ENCODE assay signal across 15 cellular contexts in the genomic region with DNA sequence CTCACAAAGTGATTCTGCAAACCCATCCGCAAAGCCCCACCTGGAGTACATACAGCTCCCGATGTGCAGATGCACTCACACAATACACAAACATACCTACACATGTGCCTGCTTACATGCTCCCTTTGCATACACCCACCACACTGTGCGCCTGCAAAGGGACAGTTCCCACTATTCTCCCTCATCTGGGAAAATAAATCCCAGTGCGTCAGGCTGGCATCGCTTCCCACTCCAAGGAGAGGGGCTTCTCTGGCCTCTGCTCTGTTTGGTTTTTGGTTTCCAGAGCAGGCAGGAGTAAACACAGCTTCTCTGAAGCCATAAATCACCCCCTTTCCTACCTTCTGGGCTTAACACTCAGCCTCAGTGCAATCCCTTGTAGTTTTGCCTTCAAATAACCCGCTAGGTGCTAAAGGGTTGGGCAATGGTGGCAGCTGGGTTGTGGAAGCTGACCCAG. TPM values are rescaled to one million over a fixed set of nuclear protein-coding genes. Genes with fewer than 3 reads are reported as not detected.
DNase-seq lines count a peak whose midpoint lies in the region; ATAC-seq, FAIRE-seq and TF ChIP-seq lines count a peak whose summit lies in the region.
"Had no signal": no experiment of that assay in that cellular context is flagged by ENCODE, and none has a peak within 500 bp of the region (broad histone marks: within the 10 kb centered on the region; RNA-seq: fewer than 3 reads in every experiment).

No MANE protein-coding gene starts in this region.

- H2AFZ ChIP-seq in K562 (ENCODE audit: low read depth, low read length), result no peak overlapping the region
- no peak overlapping the region for H2AFZ ChIP-seq in mesenchymal stem cell (ENCODE audit: low read depth, low read length)

- TF ChIP-seq RAD21 in K562 (CRISPR knock-in tag; conservative IDR thresholded peaks at IDR 0.05 in 1 of 2, IDR thresholded peaks at IDR 0.05 in 1 of 2), result no peak

- H3K27ac ChIP-seq in K562 (ENCODE audit: extremely low read depth, low read depth, low read length) (no peak overlapping the region; the same call in 2 of the 3 replicates), mesenchymal stem cell (ENCODE audit: low read length, poor library complexity, severe bottlenecking) (no peak overlapping the region), subcutaneous abdominal adipose tissue (ENCODE audit: low read depth, low read length) (peak overlapping the region; percentile 50)
- H3K27ac ChIP-seq: 22Rv1, ovary had no signal

- no peak for ATAC-seq in K562
- ATAC-seq in esophagus mucosa, result no peak
- no peak for ATAC-seq in GM18519 (IDR thresholded peaks at IDR 0.05; ENCODE audit: low FRiP score, unreplicated experiment)

- H3K36me3 ChIP-seq in K562 (ENCODE audit: control insufficient read depth, insufficient read depth, low read length) (peaks cover 89% of the 10 kb centered on the region; the same call in 2 of the 3 replicates), mesenchymal stem cell (ENCODE audit: control insufficient read depth in 1 of 2, insufficient read depth in 2 of 2, low read depth in 1 of 2, low read length in 2 of 2) (peaks cover 20 to 26% of the 10 kb centered on the region in 2 experiments), subcutaneous abdominal adipose tissue (ENCODE audit: control insufficient read depth in 5 of 5, insufficient read depth in 5 of 5, low read length in 5 of 5) (peaks cover 0 to 3% (median 0%) of the 10 kb centered on the region in 5 donors)
- H3K36me3 ChIP-seq: ovary had no signal

- TF ChIP-seq EP300 in K562 (IDR thresholded peaks at IDR 0.05; ENCODE audit: low read length), result no peak

- no peak for TF ChIP-seq CTCF in K562 (IDR thresholded peaks at IDR 0.05 in 2 of 3, conservative IDR thresholded peaks at IDR 0.05 in 1 of 3; ENCODE audit: insufficient read depth in 2 of 3, low read depth in 1 of 3, low read length in 3 of 3)

- H3K79me1 ChIP-seq in mesenchymal stem cell (replicated peaks; ENCODE audit: low read length, poor library complexity, severe bottlenecking), result peaks cover 1% of the 10 kb centered on the region

- peak overlapping the region in 1 of 2 experiments; percentile 49 for H3K14ac ChIP-seq in mesenchymal stem cell (ENCODE audit: low read length in 2 of 2)

- TF ChIP-seq POLR2A in K562 (conservative IDR thresholded peaks at IDR 0.05), result no peak

- H3K18ac ChIP-seq in mesenchymal stem cell (ENCODE audit: low read depth in 1 of 2, low read length in 2 of 2), result peak overlapping the region; percentile 68 to 83

- 90% methylated on average over 6 of the region's 6 CpGs for WGBS in K562 (ENCODE audit: insufficient coverage, low coverage, missing lambda C conversion rate)
- 41% methylated on average over 6 of the region's 6 CpGs for WGBS in mesenchymal stem cell

- H3K23ac ChIP-seq in mesenchymal stem cell (ENCODE audit: low read length in 2 of 2), result peak overlapping the region in 1 of 2 experiments; percentile 20

- intact Hi-C loops in K562 (cut with micrococcal nuclease), result no loop called here

- H2AK5ac ChIP-seq in mesenchymal stem cell (ENCODE audit: low read length, severe bottlenecking), result peak overlapping the region; percentile 56

- H4K8ac ChIP-seq in mesenchymal stem cell (ENCODE audit: low read length), result peak overlapping the region; percentile 85

- H2BK12ac ChIP-seq in mesenchymal stem cell (ENCODE audit: low read length in 2 of 2), result peak overlapping the region in 1 of 2 experiments; percentile 42

- H3K4me1 ChIP-seq in K562 (replicated peaks in 1 of 2; ENCODE audit: control insufficient read depth in 2 of 2, insufficient read depth in 2 of 2, low read length in 2 of 2), result peaks cover 8 to 14% of the 10 kb centered on the region in 2 experiments
- peaks cover 42% of the 10 kb centered on the region for H3K4me1 ChIP-seq in mesenchymal stem cell (ENCODE audit: control insufficient read depth, insufficient read depth, low read depth, low read length)
- H3K4me1 ChIP-seq in subcutaneous abdominal adipose tissue (ENCODE audit: control insufficient read depth in 5 of 5, insufficient read depth in 5 of 5, low read length in 5 of 5), result peaks cover 9 to 95% (median 77%) of the 10 kb centered on the region in 5 donors

- FAIRE-seq in K562 (lab: Jason Lieb, UNC) (no peak), RCC 7860 (lab: Jason Lieb, UNC) (no peak)

- in situ Hi-C loops in K562 (cut with MboI), result no loop called here

- no peak overlapping the region for H2BK5ac ChIP-seq in mesenchymal stem cell (ENCODE audit: low read depth, low read length, poor library complexity, severe bottlenecking)

- H2BK15ac ChIP-seq in mesenchymal stem cell (ENCODE audit: low read depth, poor library complexity, severe bottlenecking), result peak overlapping the region; percentile 32

- H2BK120ac ChIP-seq in mesenchymal stem cell (ENCODE audit: low read depth, low read length), result peak overlapping the region; percentile 87

- POLR2A ChIA-PET in K562 (lab: Yijun Ruan, JAX), result interaction anchor here (0.6 to 0.9 kb wide), 2 partner anchors 14 to 178 kb away, joined by 3 read pairs; no protein-coding TSS in a partner anchor

- H3K27me3 ChIP-seq in K562 (ENCODE audit: control insufficient read depth in 2 of 2, insufficient read depth in 2 of 2, low read length in 2 of 2) (no peaks in the 10 kb centered on the region), mesenchymal stem cell (ENCODE audit: control insufficient read depth in 1 of 2, insufficient read depth in 1 of 2, low read length in 2 of 2) (no peaks in the 10 kb centered on the region), subcutaneous abdominal adipose tissue (ENCODE audit: control insufficient read depth in 5 of 5, insufficient read depth in 4 of 5, low read length in 5 of 5) (no peaks in the 10 kb centered on the region)
- H3K27me3 ChIP-seq: ovary had no signal

- peak overlapping the region; percentile 44 for H4K91ac ChIP-seq in mesenchymal stem cell (ENCODE audit: low read length)

- peaks cover 36% of the 10 kb centered on the region for H3K79me2 ChIP-seq in K562 (ENCODE audit: control insufficient read depth, insufficient read depth, low read length)

- peak in 2 of 3 experiments; percentile 26 to 64 for DNase-seq in NCI-H1417 (lab: John Stamatoyannopoulos, UW)
- DNase-seq in NCI-H1417 treated with DMSO at 0.1 percent for 48 hours (lab: John Stamatoyannopoulos, UW), result no peak
- no peak for DNase-seq in K562 (ENCODE audit: extremely low read depth in 1 of 4, low spot score in 3 of 4)
- DNase-seq in mesenchymal stem cell, result peak; percentile 81
- no peak for DNase-seq in RCC 7860 (ENCODE audit: low spot score)
- DNase-seq: activated CD4-positive, alpha-beta T cell treated with anti-CD3 and anti-CD28 coated beads for 48 hours; Calu3; NK-92 treated with Interleukin-12 subunit alpha and Interleukin-12 subunit beta, amount 100 ng/mL, for 24 hours; ovary; SW 1271 had no signal

- peaks cover 6% of the 10 kb centered on the region for H3K9me1 ChIP-seq in K562 (ENCODE audit: control insufficient read depth, insufficient read depth, low read length)

- no peaks in the 10 kb centered on the region for H4K20me1 ChIP-seq in K562 (replicated peaks; ENCODE audit: control insufficient read depth, insufficient read depth, low read length)

- CTCF ChIA-PET in K562 (lab: Yijun Ruan, JAX; ENCODE audit: low intra/inter-chr PET ratio), result no interaction called here

- H3K4me2 ChIP-seq in K562 (ENCODE audit: insufficient read depth, low read length) (no peak overlapping the region), mesenchymal stem cell (ENCODE audit: low read length, poor library complexity, severe bottlenecking) (peak overlapping the region; percentile 37)

- H3K9me3 ChIP-seq in K562 (replicated peaks; ENCODE audit: control insufficient read depth, insufficient read depth, low read depth, low read length) (no peaks in the 10 kb centered on the region), mesenchymal stem cell (ENCODE audit: control insufficient read depth, low read length) (no peaks in the 10 kb centered on the region), subcutaneous abdominal adipose tissue (ENCODE audit: control insufficient read depth in 5 of 5, low read length in 5 of 5) (no peaks in the 10 kb centered on the region)
- H3K9me3 ChIP-seq: ovary had no signal

- H3K9ac ChIP-seq in K562 (ENCODE audit: insufficient read depth in 1 of 2, low read depth in 2 of 2, low read length in 2 of 2), result no peak overlapping the region
- H3K9ac ChIP-seq in mesenchymal stem cell (ENCODE audit: low read length), result peak overlapping the region; percentile 67
- peak overlapping the region in 2 of 5 donors; percentile 1 to 9 for H3K9ac ChIP-seq in subcutaneous abdominal adipose tissue (ENCODE audit: low read length in 5 of 5)

- H3K4ac ChIP-seq in mesenchymal stem cell (ENCODE audit: low read depth in 1 of 2, low read length in 2 of 2), result peak overlapping the region; percentile 44 to 68

- no TSS peak for BruUV-seq in K562 (replicated peaks; lab: Mats Ljungman, UMichigan)

- H3K4me3 ChIP-seq in K562, result no peak overlapping the region
- peak overlapping the region; percentile 61 to 65 for H3K4me3 ChIP-seq in mesenchymal stem cell (ENCODE audit: insufficient read depth in 1 of 2, low read depth in 1 of 2, low read length in 2 of 2)
- peak overlapping the region in 4 of 5 donors; percentile 16 to 74 (median 43) for H3K4me3 ChIP-seq in subcutaneous abdominal adipose tissue (ENCODE audit: low read depth in 1 of 5, low read length in 5 of 5)

RNA-seq across cellular contexts. Expression of a gene that starts 14.7 kb away (rescaled TPM):
- 46.4 and 55.0 TPM in 2 replicates for total RNA-seq in K562 (2011; cell fraction: chromatin; rRNA removed; ENCODE audit: low replicate concordance)
- 33.6 and 35.9 TPM in 2 replicates for total RNA-seq in K562 (2011; cell fraction: nucleolus; rRNA removed)
- total RNA-seq in K562 (2011; cell fraction: nucleoplasm; rRNA removed), result 34.9 and 40.6 TPM in 2 replicates
- total RNA-seq in K562 (2014; rRNA removed), result 23.9 and 26.4 TPM in 2 replicates
- 10.6 and 10.8 TPM in 2 replicates for total RNA-seq in K562 (2014; rRNA removed; fragmentation: Illumina TruSeq; extraction: Trizol)
- total RNA-seq in K562 (2015; rRNA removed; fragmentation: Illumina TruSeq; extraction: Trizol), result 14.6 and 14.9 TPM in 2 replicates
- total RNA-seq in K562 (2021), result 33.2 and 34.9 TPM in 2 replicates
- polyA plus RNA-seq in K562 (2011; rRNA removed), result 9.2 and 13.0 TPM in 2 replicates
- polyA plus RNA-seq in K562 (2011; cell fraction: cytosol; rRNA removed), result 10.4 and 12.6 TPM in 2 replicates
- polyA plus RNA-seq in K562 (2011; cell fraction: nucleus; rRNA removed), result 44.4 and 69.1 TPM in 2 replicates
- 16.3 and 24.5 TPM in 2 replicates for polyA plus RNA-seq in K562 (2012)
- 27.5 and 30.2 TPM in 2 replicates for polyA plus RNA-seq in K562 (2014; fragmentation: Illumina TruSeq; extraction: Trizol)
- 1 to 10 TPM; 1.6 to 2.6 TPM for polyA plus RNA-seq in K562 (2014; fragmentation: Nextera tagmentation; extraction: Ambion mirVana)
- polyA plus RNA-seq in K562 (2014; rRNA removed), result 22.5 and 27.2 TPM in 2 replicates
- 4.4 and 4.6 TPM in 2 replicates for polyA minus RNA-seq in K562 (2011; rRNA and poly(A)+ RNA removed)
- 5.2 and 7.6 TPM in 2 replicates for polyA minus RNA-seq in K562 (2011; cell fraction: cytosol; rRNA and poly(A)+ RNA removed)
- 14.8 and 17.5 TPM in 2 replicates for polyA minus RNA-seq in K562 (2011; cell fraction: nucleus; rRNA and poly(A)+ RNA removed)
- polyA plus RNA-seq in mesenchymal stem cell (2013, experiment 1 of 2), result 5.9 TPM
- polyA plus RNA-seq in mesenchymal stem cell (2013, experiment 2 of 2), result 5.9 TPM
- 2.4 TPM for total RNA-seq in esophagus mucosa

RNA-seq across cellular contexts. Expression of a gene that starts 18.5 kb away (rescaled TPM):
- total RNA-seq in K562 (2011; cell fraction: chromatin; rRNA removed; ENCODE audit: low replicate concordance), result 18.7 and 27.7 TPM in 2 replicates
- 34.9 and 41.4 TPM in 2 replicates for total RNA-seq in K562 (2011; cell fraction: nucleolus; rRNA removed)
- 30.6 and 32.7 TPM in 2 replicates for total RNA-seq in K562 (2011; cell fraction: nucleoplasm; rRNA removed)
- total RNA-seq in K562 (2014; rRNA removed) (35.0 and 42.1 TPM in 2 replicates), K562 (2014; rRNA removed; fragmentation: Illumina TruSeq; extraction: Trizol) (13.0 and 16.9 TPM in 2 replicates), K562 (2015; rRNA removed; fragmentation: Illumina TruSeq; extraction: Trizol) (21.2 and 22.2 TPM in 2 replicates), K562 (2021) (74.2 and 75.5 TPM in 2 replicates), esophagus mucosa (14.1 TPM)
- polyA plus RNA-seq in K562 (2011; rRNA removed) (15.9 and 16.4 TPM in 2 replicates), K562 (2014; fragmentation: Illumina TruSeq; extraction: Trizol) (32.5 and 32.6 TPM in 2 replicates), K562 (2014; fragmentation: Nextera tagmentation; extraction: Ambion mirVana) (1 to 10 TPM; 2.1 to 3.1 TPM), K562 (2014; rRNA removed) (66.4 and 97.7 TPM in 2 replicates)
- polyA plus RNA-seq in K562 (2011; cell fraction: cytosol; rRNA removed), result 24.2 and 53.7 TPM in 2 replicates
- 43.7 and 75.1 TPM in 2 replicates for polyA plus RNA-seq in K562 (2011; cell fraction: nucleus; rRNA removed)
- polyA plus RNA-seq in K562 (2012), result 50.1 and 61.9 TPM in 2 replicates
- 5.8 and 6.4 TPM in 2 replicates for polyA minus RNA-seq in K562 (2011; rRNA and poly(A)+ RNA removed)
- 7.7 and 8.4 TPM in 2 replicates for polyA minus RNA-seq in K562 (2011; cell fraction: cytosol; rRNA and poly(A)+ RNA removed)
- 21.1 and 32.0 TPM in 2 replicates for polyA minus RNA-seq in K562 (2011; cell fraction: nucleus; rRNA and poly(A)+ RNA removed)
- polyA plus RNA-seq in mesenchymal stem cell (2013, experiment 1 of 2), result 51.3 TPM
- 53.0 TPM for polyA plus RNA-seq in mesenchymal stem cell (2013, experiment 2 of 2)
- total RNA-seq: cerebellum had no signal

RNA-seq across cellular contexts. Expression of a gene that starts 26.6 kb away (rescaled TPM):
- total RNA-seq in K562 (2011; cell fraction: chromatin; rRNA removed; ENCODE audit: low replicate concordance), result 75.2 and 108 TPM in 2 replicates
- 47.0 and 47.2 TPM in 2 replicates for total RNA-seq in K562 (2011; cell fraction: nucleolus; rRNA removed)
- 90.9 and 153 TPM in 2 replicates for total RNA-seq in K562 (2011; cell fraction: nucleoplasm; rRNA removed)
- total RNA-seq in K562 (2014; rRNA removed) (11.8 and 17.2 TPM in 2 replicates), K562 (2014; rRNA removed; fragmentation: Illumina TruSeq; extraction: Trizol) (20.2 and 21.2 TPM in 2 replicates), K562 (2015; rRNA removed; fragmentation: Illumina TruSeq; extraction: Trizol) (24.7 and 28.1 TPM in 2 replicates), K562 (2021) (22.7 and 28.3 TPM in 2 replicates), esophagus mucosa (6.0 TPM)
- polyA plus RNA-seq in K562 (2011; rRNA removed) (15.7 and 21.5 TPM in 2 replicates), K562 (2014; fragmentation: Illumina TruSeq; extraction: Trizol) (23.5 and 27.0 TPM in 2 replicates), K562 (2014; fragmentation: Nextera tagmentation; extraction: Ambion mirVana) (1 to 10 TPM; 2.4 to 2.5 TPM), K562 (2014; rRNA removed) (33.0 and 41.3 TPM in 2 replicates)
- 11.5 and 17.9 TPM in 2 replicates for polyA plus RNA-seq in K562 (2011; cell fraction: cytosol; rRNA removed)
- polyA plus RNA-seq in K562 (2011; cell fraction: nucleus; rRNA removed), result 93.6 and 118 TPM in 2 replicates
- 19.2 and 37.9 TPM in 2 replicates for polyA plus RNA-seq in K562 (2012)
- polyA minus RNA-seq in K562 (2011; rRNA and poly(A)+ RNA removed), result 5.3 and 9.5 TPM in 2 replicates
- 3.6 and 5.7 TPM in 2 replicates for polyA minus RNA-seq in K562 (2011; cell fraction: cytosol; rRNA and poly(A)+ RNA removed)
- polyA minus RNA-seq in K562 (2011; cell fraction: nucleus; rRNA and poly(A)+ RNA removed), result 29.2 and 37.0 TPM in 2 replicates
- polyA plus RNA-seq in mesenchymal stem cell (2013, experiment 1 of 2), result 39.4 TPM
- 35.7 TPM for polyA plus RNA-seq in mesenchymal stem cell (2013, experiment 2 of 2)
- total RNA-seq: cerebellum had no signal

RNA-seq across cellular contexts. Expression of a gene that starts 30.2 kb away (rescaled TPM):
- 4.9 and 5.1 TPM in 2 replicates for total RNA-seq in K562 (2011; cell fraction: chromatin; rRNA removed; ENCODE audit: low replicate concordance)
- 1.8 and 2.0 TPM in 2 replicates for total RNA-seq in K562 (2011; cell fraction: nucleolus; rRNA removed)
- total RNA-seq in K562 (2011; cell fraction: nucleoplasm; rRNA removed), result 2.4 and 3.7 TPM in 2 replicates
- total RNA-seq in K562 (2014; rRNA removed) (0.27 and 0.57 TPM in 2 replicates), K562 (2014; rRNA removed; fragmentation: Illumina TruSeq; extraction: Trizol) (0.38 and 0.65 TPM in 2 replicates), K562 (2015; rRNA removed; fragmentation: Illumina TruSeq; extraction: Trizol) (0.75 and 0.80 TPM in 2 replicates), K562 (2021) (2.4 and 2.6 TPM in 2 replicates), esophagus mucosa (0.16 TPM)
- polyA plus RNA-seq in K562 (2011; rRNA removed) (0.36 and 0.87 TPM in 2 replicates), K562 (2014; fragmentation: Illumina TruSeq; extraction: Trizol) (1.4 and 1.5 TPM in 2 replicates), K562 (2014; fragmentation: Nextera tagmentation; extraction: Ambion mirVana) (under 1 TPM; 0.24 to 0.25 TPM), K562 (2014; rRNA removed) (2.7 and 3.2 TPM in 2 replicates)
- polyA plus RNA-seq in K562 (2011; cell fraction: cytosol; rRNA removed), result 0.36 and 0.52 TPM in 2 replicates
- 3.7 TPM in 2 replicates for polyA plus RNA-seq in K562 (2011; cell fraction: nucleus; rRNA removed)
- polyA plus RNA-seq in K562 (2012), result 2.9 and 6.4 TPM in 2 replicates
- 0.11 and 0.15 TPM in 2 replicates for polyA minus RNA-seq in K562 (2011; rRNA and poly(A)+ RNA removed)
- polyA minus RNA-seq in K562 (2011; cell fraction: cytosol; rRNA and poly(A)+ RNA removed), result 0.38 and 0.82 TPM in 2 replicates
- polyA minus RNA-seq in K562 (2011; cell fraction: nucleus; rRNA and poly(A)+ RNA removed), result 0.54 and 1.1 TPM in 2 replicates
- polyA plus RNA-seq in mesenchymal stem cell (2013, experiment 1 of 2), result 15.0 TPM
- 14.1 TPM for polyA plus RNA-seq in mesenchymal stem cell (2013, experiment 2 of 2)
- total RNA-seq: cerebellum had no signal

RNA-seq across cellular contexts. Expression of a gene that starts 32.6 kb away (rescaled TPM):
- total RNA-seq in K562 (2011; cell fraction: chromatin; rRNA removed; ENCODE audit: low replicate concordance), result not detected in 2 replicates
- not detected in 2 replicates for total RNA-seq in K562 (2011; cell fraction: nucleolus; rRNA removed)
- not detected in 2 replicates for total RNA-seq in K562 (2011; cell fraction: nucleoplasm; rRNA removed)
- total RNA-seq in K562 (2014; rRNA removed), result not detected in 2 replicates
- not detected in 2 replicates for total RNA-seq in K562 (2014; rRNA removed; fragmentation: Illumina TruSeq; extraction: Trizol)
- total RNA-seq in K562 (2015; rRNA removed; fragmentation: Illumina TruSeq; extraction: Trizol), result not detected in 2 replicates
- total RNA-seq in K562 (2021), result not detected in 2 replicates
- polyA plus RNA-seq in K562 (2011; rRNA removed), result 0.04 TPM in 1 of 2 replicates, not detected in the other
- polyA plus RNA-seq in K562 (2011; cell fraction: cytosol; rRNA removed), result not detected in 2 replicates
- polyA plus RNA-seq in K562 (2011; cell fraction: nucleus; rRNA removed), result not detected in 2 replicates
- polyA plus RNA-seq in K562 (2012), result not detected in 2 replicates
- not detected in 2 replicates for polyA plus RNA-seq in K562 (2014; fragmentation: Illumina TruSeq; extraction: Trizol)
- polyA plus RNA-seq in K562 (2014; fragmentation: Nextera tagmentation; extraction: Ambion mirVana), result not detected
- not detected in 2 replicates for polyA plus RNA-seq in K562 (2014; rRNA removed)
- polyA minus RNA-seq in K562 (2011; rRNA and poly(A)+ RNA removed), result not detected in 2 replicates
- not detected in 2 replicates for polyA minus RNA-seq in K562 (2011; cell fraction: cytosol; rRNA and poly(A)+ RNA removed)
- polyA minus RNA-seq in K562 (2011; cell fraction: nucleus; rRNA and poly(A)+ RNA removed), result not detected in 2 replicates
- polyA plus RNA-seq in mesenchymal stem cell (2013, experiment 1 of 2), result not detected
- polyA plus RNA-seq in mesenchymal stem cell (2013, experiment 2 of 2), result not detected
- total RNA-seq in esophagus mucosa, result 0.24 TPM
- total RNA-seq: Calu3, cerebellum, ovary had no signal
- polyA plus RNA-seq: ovary had no signal

Comparison
In these comparisons a context has a peak if more than half of its experiments do, and no peak if none do; other contexts are left out.
1. DNase-seq: peak in NCI-H1417 (2 of 3) and mesenchymal stem cell (single experiment); none in NCI-H1417 treated with DMSO at 0.1 percent for 48 hours (single experiment), K562 (0 of 4) and RCC 7860 (single experiment).